Comparison of ENCODE assay signal across 19 cellular contexts in genomic region chr10:51344371-51344770, GRCh38.
"Had no signal": no experiment of that assay in that cellular context is flagged by ENCODE, and none has a peak within 500 bp of the region (broad histone marks: within the 10 kb centered on the region; RNA-seq: fewer than 3 reads in every experiment).

No MANE protein-coding gene starts in this region.

- H3K4me3 ChIP-seq: lower lobe of right lung, psoas muscle, sigmoid colon, suprapubic skin, vagina had no signal

- H3K4me1 ChIP-seq: foreskin keratinocyte, lower lobe of right lung, suprapubic skin, vagina had no signal

- DNase-seq: cortex of kidney; effector memory CD8-positive, alpha-beta T cell; foreskin keratinocyte; hypothalamus; immature natural killer cell; left ventricle myocardium superior; lower lobe of right lung; naive thymus-derived CD8-positive, alpha-beta T cell; nephron progenitor cell; nucleus accumbens; psoas muscle; right cardiac atrium; sigmoid colon; small intestine; stimulated activated CD4-positive, alpha-beta T cell treated with anti-CD3 and anti-CD28 coated beads, Interleukin-15, amount 100 ng/mL, for 24 hours; stimulated activated CD4-positive, alpha-beta T cell treated with anti-CD3 and anti-CD28 coated beads, Interleukin-2, amount 100 ng/mL, for 48 hours; stimulated activated naive B cell treated with anti-CD40 and anti-IgM and Interleukin-4, amounts not matched to agents 10 μg/mL and 1 μg/mL and 100 μg/mL, for 72 hours had no signal

- H3K36me3 ChIP-seq: lower lobe of right lung, sigmoid colon, suprapubic skin, vagina had no signal

- H3K9me3 ChIP-seq: lower lobe of right lung, psoas muscle, sigmoid colon, suprapubic skin, vagina had no signal

- H3K27me3 ChIP-seq: foreskin keratinocyte, sigmoid colon, suprapubic skin, vagina had no signal
